Comparison of ENCODE assay signal across 8 cellular contexts in the genomic region with DNA sequence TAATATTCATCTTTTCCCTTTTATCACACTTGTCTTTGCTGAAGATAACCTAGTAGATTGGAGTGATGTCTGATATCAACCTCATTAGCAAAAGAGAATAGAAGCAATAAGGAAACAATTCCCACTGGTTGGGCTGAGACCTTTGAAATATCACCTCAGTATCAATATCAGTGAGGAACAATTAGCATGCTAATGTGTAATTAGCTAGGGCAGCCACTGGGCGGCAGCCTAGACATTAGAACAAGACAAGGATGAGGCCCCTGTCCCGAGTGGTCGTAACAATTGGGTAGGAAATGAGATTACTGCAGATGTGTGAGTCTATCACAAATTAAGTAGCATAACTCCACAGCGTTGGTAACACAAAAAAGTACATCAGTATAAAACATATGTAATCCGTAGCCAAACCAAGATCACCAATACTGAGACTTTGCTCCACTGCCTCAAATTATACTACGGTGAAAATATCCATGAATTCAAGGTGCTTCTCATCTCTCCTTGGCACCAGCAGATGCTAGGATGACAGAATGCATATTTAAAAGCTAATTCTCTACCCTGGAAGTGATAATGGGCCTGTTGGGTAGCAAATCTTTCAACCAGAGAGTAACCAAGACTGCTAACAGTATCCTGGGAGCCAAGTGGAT.
A peak's percentile ranks its signal among the peaks of the same experiment; 100 is the strongest.
DNase-seq lines count a peak whose midpoint lies in the region; ATAC-seq lines count a peak whose summit lies in the region.

No MANE protein-coding gene starts in this region.

- DNase-seq in COLO668 (lab: John Stamatoyannopoulos, UW; ENCODE audit: unreplicated experiment) (peak; percentile 57), HCEC 1CT (peak; percentile 47), NCI-H446 treated with DMSO at 0.1 percent for 48 hours (lab: John Stamatoyannopoulos, UW) (peak; percentile 14), dedifferentiated amniotic fluid mesenchymal stem cell (ENCODE audit: extremely low spot score) (peak; percentile 51), lung microvascular endothelial cell (ENCODE audit: low read depth in 2 of 2) (peak; percentile 63 to 76), cortex of kidney (lab: John Stamatoyannopoulos, UW) (no peak)
- DNase-seq in activated CD4-positive, alpha-beta T cell treated with anti-CD3 and anti-CD28 coated beads for 48 hours = peak; percentile 78
- peak; percentile 59 for DNase-seq in stimulated activated naive B cell treated with anti-CD40 and anti-IgM and Interleukin-4, amounts not matched to agents 10 μg/mL and 1 μg/mL and 100 μg/mL, for 72 hours

- H3K27ac Mint-ChIP-seq in stimulated activated naive B cell treated with anti-CD40 and anti-IgM and Interleukin-4, amounts not matched to agents 10 μg/mL and 1 μg/mL and 100 μg/mL, for 72 hours = peak overlapping the region; percentile 56

- H3K9me3 Mint-ChIP-seq in stimulated activated naive B cell treated with anti-CD40 and anti-IgM and Interleukin-4, amounts not matched to agents 10 μg/mL and 1 μg/mL and 100 μg/mL, for 72 hours = peaks cover 0 to 2% of the 10 kb centered on the region in 2 donors

- no peaks in the 10 kb centered on the region for H3K27me3 Mint-ChIP-seq in stimulated activated naive B cell treated with anti-CD40 and anti-IgM and Interleukin-4, amounts not matched to agents 10 μg/mL and 1 μg/mL and 100 μg/mL, for 72 hours

- peaks cover 37 to 66% of the 10 kb centered on the region in 2 donors for H3K4me1 Mint-ChIP-seq in stimulated activated naive B cell treated with anti-CD40 and anti-IgM and Interleukin-4, amounts not matched to agents 10 μg/mL and 1 μg/mL and 100 μg/mL, for 72 hours

- ATAC-seq in stimulated activated naive B cell treated with anti-CD40 and anti-IgM and Interleukin-4, amounts not matched to agents 10 μg/mL and 1 μg/mL and 100 μg/mL, for 72 hours (replicated peaks) = peak; percentile 38 to 40

- H3K4me3 Mint-ChIP-seq in stimulated activated naive B cell treated with anti-CD40 and anti-IgM and Interleukin-4, amounts not matched to agents 10 μg/mL and 1 μg/mL and 100 μg/mL, for 72 hours = no peak overlapping the region

- H3K36me3 Mint-ChIP-seq in stimulated activated naive B cell treated with anti-CD40 and anti-IgM and Interleukin-4, amounts not matched to agents 10 μg/mL and 1 μg/mL and 100 μg/mL, for 72 hours = peaks cover 2 to 3% of the 10 kb centered on the region in 2 donors
